Comparison of ENCODE assay signal across 21 cellular contexts in genomic region chr5:127585661-127586060, GRCh38.
A peak's percentile ranks its signal among the peaks of the same experiment; 100 is the strongest.
DNase-seq lines count a peak whose midpoint lies in the region; ATAC-seq, FAIRE-seq and TF ChIP-seq lines count a peak whose summit lies in the region.
"Had no signal": no experiment of that assay in that cellular context is flagged by ENCODE, and none has a peak within 500 bp of the region (broad histone marks: within the 10 kb centered on the region; RNA-seq: fewer than 3 reads in every experiment).

No MANE protein-coding gene starts in this region.

- no peak overlapping the region for H2AFZ ChIP-seq in astrocyte (ENCODE audit: low read depth, low read length)

- H4K20me1 ChIP-seq in astrocyte (ENCODE audit: insufficient read depth, low read length) = no peaks in the 10 kb centered on the region

- FAIRE-seq in astrocyte (lab: Jason Lieb, UNC) = no peak
- FAIRE-seq: islet of Langerhans had no signal

- H3K4me1 Mint-ChIP-seq in astrocyte (ENCODE audit: low read depth, unreplicated experiment) = peaks cover 18% of the 10 kb centered on the region
- H3K4me1 Mint-ChIP-seq in activated T-helper 17 cell treated with anti-CD3 and anti-CD28 coated beads, Interleukin-2, amount 50 U/mL, for 72 hours = no peaks in the 10 kb centered on the region
- H3K4me1 Mint-ChIP-seq: activated naive CD4-positive, alpha-beta T cell treated with anti-CD3 and anti-CD28 coated beads, Interleukin-2, amount 10 ng/mL, durations not matched to agents 7 days and 5 days had no signal

- H3K36me3 ChIP-seq in astrocyte (ENCODE audit: insufficient read depth, low read length) = no peaks in the 10 kb centered on the region
- no peaks in the 10 kb centered on the region for H3K36me3 ChIP-seq in thyroid gland
- H3K36me3 ChIP-seq: esophagus muscularis mucosa, neutrophil, Peyer's patch, thoracic aorta, WERI-Rb-1 had no signal

- H3K4me3 Mint-ChIP-seq in astrocyte (ENCODE audit: unreplicated experiment) = no peak overlapping the region
- no peak overlapping the region for H3K4me3 Mint-ChIP-seq in activated T-helper 17 cell treated with anti-CD3 and anti-CD28 coated beads, Interleukin-2, amount 50 U/mL, for 72 hours
- H3K4me3 Mint-ChIP-seq: activated naive CD4-positive, alpha-beta T cell treated with anti-CD3 and anti-CD28 coated beads, Interleukin-2, amount 10 ng/mL, durations not matched to agents 7 days and 5 days had no signal

- H3K36me3 Mint-ChIP-seq in astrocyte (ENCODE audit: low read depth, unreplicated experiment) = no peaks in the 10 kb centered on the region
- H3K36me3 Mint-ChIP-seq in activated T-helper 17 cell treated with anti-CD3 and anti-CD28 coated beads, Interleukin-2, amount 50 U/mL, for 72 hours (ENCODE audit: low read depth) = no peaks in the 10 kb centered on the region
- H3K36me3 Mint-ChIP-seq: activated naive CD4-positive, alpha-beta T cell treated with anti-CD3 and anti-CD28 coated beads, Interleukin-2, amount 10 ng/mL, durations not matched to agents 7 days and 5 days had no signal

- ATAC-seq in GM21529 (IDR thresholded peaks at IDR 0.05; ENCODE audit: unreplicated experiment) = peak; percentile 26
- ATAC-seq in HG03342 (IDR thresholded peaks at IDR 0.05; ENCODE audit: unreplicated experiment) = peak; percentile 24
- no peak for ATAC-seq in left lobe of liver
- no peak for ATAC-seq in activated T-helper 17 cell treated with anti-CD3 and anti-CD28 coated beads, Interleukin-2, amount 50 U/mL, for 72 hours (replicated peaks)
- ATAC-seq: body of pancreas had no signal

- no peaks in the 10 kb centered on the region for H3K9me3 ChIP-seq in astrocyte (ENCODE audit: insufficient read depth, low read depth, low read length)
- no peaks in the 10 kb centered on the region for H3K9me3 ChIP-seq in thyroid gland
- H3K9me3 ChIP-seq: body of pancreas, esophagus muscularis mucosa, neutrophil, Peyer's patch, thoracic aorta had no signal

- DNase-seq in GM12865 (ENCODE audit: low read depth) = peak; percentile 40
- no peak for DNase-seq in astrocyte (ENCODE audit: low read depth)
- DNase-seq in left lobe of liver (ENCODE audit: low spot score) = no peak
- DNase-seq in thyroid gland = no peak
- no peak for DNase-seq in D341Med (ENCODE audit: low spot score)
- DNase-seq: activated CD8-positive, alpha-beta memory T cell treated with anti-CD3 and anti-CD28 coated beads, Interleukin-2, amount 50 U/mL, for 48 hours; activated naive CD4-positive, alpha-beta T cell treated with anti-CD3 and anti-CD28 coated beads, Interleukin-2, amount 10 ng/mL, durations not matched to agents 7 days and 5 days; body of pancreas; Kasumi-1; NCI-H1694; Peyer's patch; stimulated activated CD4-positive, alpha-beta T cell treated with anti-CD3 and anti-CD28 coated beads, Interleukin-2, amount 100 ng/mL, for 48 hours; stimulated activated CD8-positive, alpha-beta memory T cell treated with anti-CD3 and anti-CD28 coated beads, Interleukin-4, amount 100 ng/mL, for 48 hours; WERI-Rb-1 had no signal

- no peak for TF ChIP-seq POLR2A in thyroid gland (IDR thresholded peaks at IDR 0.05)

- TF ChIP-seq CTCF in GM12865 (IDR thresholded peaks at IDR 0.05; ENCODE audit: insufficient read depth, low read depth, low read length, missing control alignments) (no peak), astrocyte (IDR thresholded peaks at IDR 0.05; ENCODE audit: insufficient read depth, low read depth, low read length) (no peak), thyroid gland (IDR thresholded peaks at IDR 0.05) (no peak)

- no peaks in the 10 kb centered on the region for H3K27me3 Mint-ChIP-seq in astrocyte (ENCODE audit: low read depth, unreplicated experiment)
- H3K27me3 Mint-ChIP-seq in activated T-helper 17 cell treated with anti-CD3 and anti-CD28 coated beads, Interleukin-2, amount 50 U/mL, for 72 hours = peaks cover 3% of the 10 kb centered on the region

- WGBS in thyroid gland, 2 donors = 67 to 76% methylated on average over 3 of the region's 3 CpGs

- intact Hi-C loops in thyroid gland (cut with DNase I) = no loop called here

- H3K4me1 ChIP-seq in astrocyte (ENCODE audit: insufficient read depth, low read length) (no peaks in the 10 kb centered on the region), thyroid gland (peaks cover 12 to 14% of the 10 kb centered on the region in 2 donors)
- H3K4me1 ChIP-seq: body of pancreas, Peyer's patch had no signal

- no peak overlapping the region for H3K27ac ChIP-seq in astrocyte (ENCODE audit: low read depth, low read length)
- H3K27ac ChIP-seq in thyroid gland = no peak overlapping the region
- H3K27ac ChIP-seq: body of pancreas, esophagus muscularis mucosa, neutrophil, Peyer's patch, thoracic aorta, WERI-Rb-1 had no signal

- H3K27me3 ChIP-seq in astrocyte (ENCODE audit: insufficient read depth, low read length) = peaks cover 3% of the 10 kb centered on the region
- H3K27me3 ChIP-seq in thyroid gland = no peaks in the 10 kb centered on the region
- H3K27me3 ChIP-seq: body of pancreas, esophagus muscularis mucosa, neutrophil, Peyer's patch had no signal

- no peak overlapping the region for H3K9ac ChIP-seq in astrocyte (ENCODE audit: low read length)

- H3K79me2 ChIP-seq in astrocyte (ENCODE audit: insufficient read depth, low read length) = no peaks in the 10 kb centered on the region

- H3K27ac Mint-ChIP-seq in astrocyte (ENCODE audit: unreplicated experiment) = peak overlapping the region; percentile 63
- H3K27ac Mint-ChIP-seq in activated T-helper 17 cell treated with anti-CD3 and anti-CD28 coated beads, Interleukin-2, amount 50 U/mL, for 72 hours = no peak overlapping the region
- H3K27ac Mint-ChIP-seq: activated naive CD4-positive, alpha-beta T cell treated with anti-CD3 and anti-CD28 coated beads, Interleukin-2, amount 10 ng/mL, durations not matched to agents 7 days and 5 days had no signal

- H3K4me2 ChIP-seq in astrocyte (ENCODE audit: low read length) = no peak overlapping the region

- H3K9me3 Mint-ChIP-seq in astrocyte (ENCODE audit: unreplicated experiment) = peaks cover 4% of the 10 kb centered on the region
- no peaks in the 10 kb centered on the region for H3K9me3 Mint-ChIP-seq in activated T-helper 17 cell treated with anti-CD3 and anti-CD28 coated beads, Interleukin-2, amount 50 U/mL, for 72 hours
- H3K9me3 Mint-ChIP-seq: activated naive CD4-positive, alpha-beta T cell treated with anti-CD3 and anti-CD28 coated beads, Interleukin-2, amount 10 ng/mL, durations not matched to agents 7 days and 5 days had no signal

- no peak overlapping the region for H3K4me3 ChIP-seq in GM12865 (ENCODE audit: low read depth, low read length)
- no peak overlapping the region for H3K4me3 ChIP-seq in astrocyte (ENCODE audit: insufficient read depth, low read depth, low read length)
- no peak overlapping the region for H3K4me3 ChIP-seq in thyroid gland (replicated peaks in 1 of 3)
- H3K4me3 ChIP-seq: body of pancreas, esophagus muscularis mucosa, Peyer's patch, thoracic aorta had no signal

Comparison
In these comparisons a context has a peak if more than half of its experiments do, and no peak if none do; other contexts are left out.
1. ATAC-seq: peak in GM21529 (single experiment) and HG03342 (single experiment); none in left lobe of liver (single experiment) and activated T-helper 17 cell treated with anti-CD3 and anti-CD28 coated beads, Interleukin-2, amount 50 U/mL, for 72 hours (single experiment).